In the genomic region with DNA sequence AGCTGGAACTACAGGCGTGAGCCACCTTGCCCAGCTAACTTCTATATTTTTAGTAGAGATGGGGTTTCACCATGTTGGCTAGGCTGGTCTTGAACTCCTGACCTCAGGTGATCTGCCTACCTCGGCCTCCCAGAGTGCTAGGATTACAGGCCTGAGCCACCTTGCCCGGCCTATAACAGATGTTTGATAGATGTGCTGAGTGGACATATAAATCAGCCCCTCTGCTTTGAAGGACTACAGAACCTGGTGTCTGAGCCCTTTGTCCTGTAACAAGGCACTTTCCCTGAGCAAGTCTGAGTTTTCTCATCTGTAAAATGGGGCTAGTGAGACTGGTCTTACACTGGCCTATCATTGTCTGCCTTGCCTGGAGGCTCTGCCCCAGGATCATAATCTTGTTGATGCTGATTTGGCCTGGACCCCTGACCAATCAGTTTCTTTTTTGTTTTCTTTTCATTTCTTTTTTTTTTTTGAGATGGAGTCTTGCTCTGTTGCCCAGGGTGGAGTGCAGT, we compare ENCODE assay signal across 23 cellular contexts. TPM values are rescaled to one million over a fixed set of nuclear protein-coding genes. Genes with fewer than 3 reads are reported as not detected.
DNase-seq lines count a peak whose midpoint lies in the region; ATAC-seq, FAIRE-seq and TF ChIP-seq lines count a peak whose summit lies in the region.
"Had no signal": no experiment of that assay in that cellular context is flagged by ENCODE, and none has a peak within 500 bp of the region (broad histone marks: within the 10 kb centered on the region; RNA-seq: fewer than 3 reads in every experiment).

No MANE protein-coding gene starts in this region.

- H3K4me2 ChIP-seq in A549: no peak overlapping the region
- no peak overlapping the region for H3K4me2 ChIP-seq in GM23248 (ENCODE audit: unreplicated experiment)
- 0 out of 4 replicates have a peak overlapping the region, but pooled peaks of 1 of the 2 experiments have one; percentile 4 for H3K4me2 ChIP-seq in H1 (ENCODE audit: insufficient read depth in 1 of 2, low read depth in 2 of 2, low read length in 2 of 2)

- H2BK120ac ChIP-seq in H1 (replicated peaks; ENCODE audit: low read depth, low read length): no peak overlapping the region

- H3K23ac ChIP-seq in H1 (ENCODE audit: insufficient read length): no peak overlapping the region

- no peak overlapping the region for H4K91ac ChIP-seq in H1 (replicated peaks; ENCODE audit: insufficient read length, low read length)

- H4K20me1 ChIP-seq in GM23248 (ENCODE audit: insufficient read depth): no peaks in the 10 kb centered on the region
- H4K20me1 ChIP-seq in H1 (replicated peaks in 1 of 2; ENCODE audit: control insufficient read depth in 1 of 2, insufficient read depth in 2 of 2, low read length in 2 of 2): no peaks in the 10 kb centered on the region

- no peak overlapping the region for H3K18ac ChIP-seq in H1 (ENCODE audit: extremely low read depth, low read length)

- 92% methylated on average over 3 of the region's 3 CpGs for WGBS in A549 (ENCODE audit: missing lambda C conversion rate)
- whole genome bisulfite sequencing in GM23248 (ENCODE audit: low coverage in 1 of 2, low lambda C conversion rate in 2 of 2, missing lambda C conversion rate in 2 of 2), 2 experiments: 74 to 81% methylated on average over 3 of the region's 3 CpGs
- WGBS in H1 (ENCODE audit: extremely low coverage in 1 of 2, insufficient coverage in 1 of 2, insufficient read length in 1 of 2, insufficient replicate concordance in 2 of 2, low coverage in 1 of 2, low lambda C conversion rate in 2 of 2, missing lambda C conversion rate in 1 of 2), 2 experiments: 89% methylated on average over 3 of the region's 3 CpGs; no CpG with 5 or more reads in 1 of the 2 experiments

- no peak overlapping the region for H4K8ac ChIP-seq in H1 (ENCODE audit: extremely low read depth, insufficient read depth, low read length)

- no peak overlapping the region for H2BK20ac ChIP-seq in H1 (ENCODE audit: low read length)

- no peak overlapping the region for H2AK5ac ChIP-seq in H1 (ENCODE audit: low read depth, low read length)

- CTCF ChIA-PET in A549 (lab: Yijun Ruan, JAX) (interaction anchor here (0.8 to 8.7 kb wide), 7 partner anchors 10 to 133 kb away, joined by 3 to 247 read pairs (median 5); a partner anchor contains a TSS), H1 (lab: Charles Lee; ENCODE audit: partially characterized antibody) (interaction anchor here (0.7 to 8.7 kb wide), 16 partner anchors 10 to 152 kb away, joined by 3 to 242 read pairs (median 4); a partner anchor contains a TSS), GM10248 (lab: Yijun Ruan, JAX) (interaction anchor here (0.6 to 8.7 kb wide), 9 partner anchors 10 to 41 kb away, joined by 3 to 126 read pairs (median 5); a partner anchor contains a TSS)

- in situ Hi-C loops in GM23248 (cut with MboI): no loop called here

- TF ChIP-seq EP300 in A549 (IDR thresholded peaks at IDR 0.05): no peak
- TF ChIP-seq EP300 in H1 (IDR thresholded peaks at IDR 0.05; ENCODE audit: borderline replicate concordance in 1 of 2, low read depth in 2 of 2, low read length in 2 of 2): no peak

- no peaks in the 10 kb centered on the region for H3K79me1 ChIP-seq in H1 (ENCODE audit: low read depth, low read length)

- H3K36me3 ChIP-seq in GM23248 (ENCODE audit: low read depth) (no peaks in the 10 kb centered on the region; the same call in 1 of the 2 replicates), H1 (ENCODE audit: control insufficient read depth in 2 of 4, insufficient read depth in 4 of 4, low read length in 3 of 4) (no peaks in the 10 kb centered on the region)
- H3K36me3 ChIP-seq: cardiac muscle cell had no signal

- TF ChIP-seq RAD21 in A549 (conservative IDR thresholded peaks at IDR 0.05 in 1 of 2, IDR thresholded peaks at IDR 0.05 in 1 of 2): no peak
- TF ChIP-seq RAD21 in H1 (IDR thresholded peaks at IDR 0.05 in 1 of 2, conservative IDR thresholded peaks at IDR 0.05 in 1 of 2; ENCODE audit: low read depth in 2 of 2, low read length in 2 of 2): no peak

- ATAC-seq in A549: no peak

- H3K9me3 ChIP-seq in A549 (no peaks in the 10 kb centered on the region), GM23248 (ENCODE audit: low read depth) (no peaks in the 10 kb centered on the region), H1 (ENCODE audit: insufficient read depth in 2 of 2, low read depth in 1 of 2, low read length in 1 of 2) (no peaks in the 10 kb centered on the region)
- H3K9me3 ChIP-seq: lower lobe of right lung, upper lobe of left lung had no signal

- DNase-seq in A549 (ENCODE audit: low read depth in 1 of 2, low spot score in 1 of 2): no peak
- DNase-seq in GM23248: no peak
- DNase-seq in H1 (ENCODE audit: low read depth in 1 of 2, low spot score in 2 of 2): no peak
- no peak for DNase-seq in C1 segment of cervical spinal cord (lab: John Stamatoyannopoulos, UW)
- no peak for DNase-seq in GM10248 (ENCODE audit: extremely low spot score)
- no peak for DNase-seq in coronary artery (ENCODE audit: low spot score)
- DNase-seq: activated CD4-positive, alpha-beta T cell treated with anti-CD3 and anti-CD28 coated beads for 1 hour; activated CD8-positive, alpha-beta memory T cell treated with anti-CD3 and anti-CD28 coated beads, Interleukin-2, amount 50 U/mL, for 4 hours; activated effector memory CD4-positive, alpha-beta T cell treated with Interleukin-2 at 50 U/mL for 16 hours; erythroblast; hippocampal formation; NCI-H1092 treated with DMSO at 0.1 percent for 48 hours; NCI-H2029; NCI-H226; SHP77 treated with DMSO at 0.1 percent for 48 hours; stimulated activated CD4-positive, alpha-beta T cell treated with anti-CD3 and anti-CD28 coated beads, Interleukin-12 subunit alpha, Interleukin-12 subunit beta, amount 100 ng/mL, for 4 hours; upper lobe of left lung had no signal

- no peak overlapping the region for H3K56ac ChIP-seq in H1 (replicated peaks; ENCODE audit: insufficient read length, low read depth, low read length)

- H3K4me1 ChIP-seq in A549: peaks cover 37% of the 10 kb centered on the region
- peaks cover 46% of the 10 kb centered on the region for H3K4me1 ChIP-seq in GM23248 (ENCODE audit: insufficient read depth)
- H3K4me1 ChIP-seq in H1 (replicated peaks in 1 of 4; ENCODE audit: control insufficient read depth in 3 of 4, insufficient read depth in 4 of 4, low read length in 3 of 4): peaks cover 5 to 12% (median 8%) of the 10 kb centered on the region in 4 experiments; a peak in 6 of 7 replicates

- TF ChIP-seq CTCF in A549 (IDR thresholded peaks at IDR 0.05): no peak
- TF ChIP-seq CTCF in H1 (IDR thresholded peaks at IDR 0.05; ENCODE audit: control extremely low read depth in 1 of 3, insufficient read depth in 1 of 3, low read depth in 1 of 3, low read length in 3 of 3): no peak
- no peak for TF ChIP-seq CTCF in GM10248 (IDR thresholded peaks at IDR 0.05; ENCODE audit: control extremely low read depth, extremely low read depth, low read depth, missing control alignments)
- TF ChIP-seq CTCF in coronary artery (IDR thresholded peaks at IDR 0.05): no peak

- H3K27ac ChIP-seq in A549 (no peak overlapping the region), GM23248 (peak overlapping the region; percentile 95), H1 (ENCODE audit: low read depth, low read length) (no peak overlapping the region), coronary artery (no peak overlapping the region)
- H3K27ac ChIP-seq: cardiac muscle cell had no signal

- H3K9ac ChIP-seq in GM23248 (peak overlapping the region; percentile 76; the same call in 1 of the 2 replicates), H1 (replicated peaks in 1 of 4; ENCODE audit: extremely low read depth in 1 of 4, low read depth in 3 of 4, low read length in 3 of 4) (no peak overlapping the region)

- H2AFZ ChIP-seq in GM23248 (no peak overlapping the region), H1 (ENCODE audit: low read length) (no peak overlapping the region)

- H2BK12ac ChIP-seq in H1 (ENCODE audit: low read depth, low read length): peak overlapping the region; percentile 92; the same call in 1 of the 2 replicates

- H3K23me2 ChIP-seq in H1 (ENCODE audit: low read depth, low read length): no peaks in the 10 kb centered on the region; the same call in 1 of the 2 replicates

- 0 out of 2 replicates have a peak overlapping the region, but pooled peaks have one; percentile 71 for H2BK5ac ChIP-seq in H1 (ENCODE audit: low read depth, low read length)

- H3K9me2 ChIP-seq in GM23248 (ENCODE audit: insufficient read depth): no peaks in the 10 kb centered on the region

- H3K4ac ChIP-seq in H1 (replicated peaks; ENCODE audit: insufficient read length, low read depth, low read length): no peak overlapping the region

- POLR2A ChIA-PET in A549 (lab: Yijun Ruan, JAX): interaction anchor here (0.7 to 0.9 kb wide), 2 partner anchors 17 to 18 kb away, joined by 3 to 4 read pairs; no protein-coding TSS in a partner anchor
- POLR2A ChIA-PET in H1 (lab: Charles Lee; ENCODE audit: partially characterized antibody): interaction anchor here (1.0 to 8.5 kb wide), 5 partner anchors 12 to 32 kb away, joined by 5 to 61 read pairs (median 19); a partner anchor contains a TSS
- POLR2A ChIA-PET in GM10248 (lab: Yijun Ruan, JAX): no interaction called here

- H3K4me3 ChIP-seq in A549 (no peak overlapping the region), GM23248 (no peak overlapping the region), H1 (ENCODE audit: extremely low read depth in 1 of 4, insufficient read depth in 2 of 4, low read depth in 3 of 4, low read length in 4 of 4) (no peak overlapping the region), coronary artery (no peak overlapping the region)
- H3K4me3 ChIP-seq: cardiac muscle cell, lower lobe of right lung had no signal

- no peak overlapping the region for H4K5ac ChIP-seq in H1 (ENCODE audit: insufficient read length, low read depth, low read length)

- peaks cover 20% of the 10 kb centered on the region for H3K79me2 ChIP-seq in GM23248 (ENCODE audit: insufficient read depth)
- no peaks in the 10 kb centered on the region for H3K79me2 ChIP-seq in H1 (ENCODE audit: control insufficient read depth in 1 of 2, insufficient read depth in 2 of 2, low read length in 2 of 2)

- H3K27me3 ChIP-seq in GM23248 (replicated peaks; ENCODE audit: insufficient read depth): no peaks in the 10 kb centered on the region
- peaks cover 0 to 7% (median 5%) of the 10 kb centered on the region in 4 experiments; a peak in 2 of 7 replicates for H3K27me3 ChIP-seq in H1 (replicated peaks in 1 of 4; ENCODE audit: control insufficient read depth in 3 of 4, extremely low read depth in 1 of 4, insufficient read depth in 3 of 4, low read length in 3 of 4)
- H3K27me3 ChIP-seq: cardiac muscle cell, upper lobe of left lung had no signal

- FAIRE-seq in A549 (lab: Jason Lieb, UNC): no peak
- no peak for FAIRE-seq in H1 (lab: Jason Lieb, UNC)
- FAIRE-seq: frontal cortex, H54, islet of Langerhans had no signal

- peak overlapping the region; percentile 81; the same call in 1 of the 2 replicates for H2BK15ac ChIP-seq in H1 (ENCODE audit: low read length)

- H3K14ac ChIP-seq in H1 (ENCODE audit: insufficient read length): no peak overlapping the region

- TF ChIP-seq POLR2A in A549 (IDR thresholded peaks at IDR 0.05; ENCODE audit: low read length) (no peak), H1 (IDR thresholded peaks at IDR 0.05; ENCODE audit: control extremely low read depth in 1 of 2, low read depth in 2 of 2, low read length in 2 of 2) (no peak)

- H3F3A ChIP-seq in GM23248 (ENCODE audit: insufficient read depth): peaks cover 41% of the 10 kb centered on the region

RNA-seq across cellular contexts. Expression of a gene that starts 7.0 kb away (rescaled TPM):
- polyA plus RNA-seq in A549 (2011; rRNA removed): 2.0 and 2.3 TPM in 2 replicates
- 5.5 and 9.0 TPM in 2 replicates for polyA plus RNA-seq in A549 (2012; cell fraction: cytosol; rRNA removed)
- 24.4 and 34.7 TPM in 2 replicates for polyA plus RNA-seq in A549 (2012; cell fraction: nucleus; rRNA removed)
- polyA plus RNA-seq in A549 (2017; fragmentation: RNase III; extraction: RNeasy Plus Mini Kit Qiagen cat#74134 plus additional on column Dnase treatment): 9.3 to 10.6 TPM (median 9.7 TPM) in 3 replicates
- 1.6 and 2.3 TPM in 2 replicates for polyA minus RNA-seq in A549 (2011; rRNA and poly(A)+ RNA removed)
- total RNA-seq in GM23248 (2014; rRNA removed; shearing (Covaris generic)): 37.7 and 44.0 TPM in 2 replicates
- 16.8 and 19.1 TPM in 2 replicates for polyA plus RNA-seq in GM23248 (2016; fragmentation: Nextera tagmentation; extraction: Ambion mirVana)
- total RNA-seq in H1 (2021; fragmentation: NEBNext Ultra II Directional; extraction: Animal tissue kit (Norgen Biotek cat#: 25700)): 5.4 and 6.6 TPM in 2 replicates
- polyA plus RNA-seq in H1 (2011; rRNA removed): 2.5 and 3.8 TPM in 2 replicates
- 2.3 TPM for polyA plus RNA-seq in H1 (2011; cell fraction: cytosol; rRNA removed)
- polyA plus RNA-seq in H1 (2011; cell fraction: nucleus; rRNA removed): 10.6 TPM
- polyA plus RNA-seq in H1 (2012, experiment 1 of 2): 2.5 to 4.3 TPM (median 3.7 TPM) in 4 replicates
- polyA plus RNA-seq in H1 (2012, experiment 2 of 2): 2.9 TPM
- polyA plus RNA-seq in H1 (2013, experiment 1 of 2): 4.4 TPM
- polyA plus RNA-seq in H1 (2013, experiment 2 of 2): 4.3 TPM
- 0.66 and 0.98 TPM in 2 replicates for polyA minus RNA-seq in H1 (2011; rRNA and poly(A)+ RNA removed)
- 6.0 TPM for polyA minus RNA-seq in H1 (2011; cell fraction: cytosol; rRNA and poly(A)+ RNA removed)
- polyA minus RNA-seq in H1 (2011; cell fraction: nucleus; rRNA and poly(A)+ RNA removed): 2.7 TPM

RNA-seq across cellular contexts. Expression of a gene that starts 12.4 kb away (rescaled TPM):
- polyA plus RNA-seq in A549 (2011; rRNA removed) (0.03 TPM in 1 of 2 replicates, not detected in the other), A549 (2017; fragmentation: RNase III; extraction: RNeasy Plus Mini Kit Qiagen cat#74134 plus additional on column Dnase treatment) (not detected in 3 replicates), GM23248 (2016; fragmentation: Nextera tagmentation; extraction: Ambion mirVana) (616 and 629 TPM in 2 replicates), H1 (2011; rRNA removed) (2.7 and 4.6 TPM in 2 replicates)
- 0.03 TPM in 1 of 2 replicates, not detected in the other for polyA plus RNA-seq in A549 (2012; cell fraction: cytosol; rRNA removed)
- not detected in 2 replicates for polyA plus RNA-seq in A549 (2012; cell fraction: nucleus; rRNA removed)
- 0.15 TPM in 1 of 2 replicates, not detected in the other for polyA minus RNA-seq in A549 (2011; rRNA and poly(A)+ RNA removed)
- 212 and 230 TPM in 2 replicates for total RNA-seq in GM23248 (2014; rRNA removed; shearing (Covaris generic))
- 3.7 and 3.9 TPM in 2 replicates for total RNA-seq in H1 (2021; fragmentation: NEBNext Ultra II Directional; extraction: Animal tissue kit (Norgen Biotek cat#: 25700))
- 0.84 TPM for polyA plus RNA-seq in H1 (2011; cell fraction: cytosol; rRNA removed)
- 3.0 TPM for polyA plus RNA-seq in H1 (2011; cell fraction: nucleus; rRNA removed)
- 1.9 to 3.4 TPM (median 2.7 TPM) in 4 replicates for polyA plus RNA-seq in H1 (2012, experiment 1 of 2)
- 2.8 TPM for polyA plus RNA-seq in H1 (2012, experiment 2 of 2)
- polyA plus RNA-seq in H1 (2013, experiment 1 of 2): 11.9 TPM
- polyA plus RNA-seq in H1 (2013, experiment 2 of 2): 11.8 TPM
- polyA minus RNA-seq in H1 (2011; rRNA and poly(A)+ RNA removed): 0.61 and 0.95 TPM in 2 replicates
- polyA minus RNA-seq in H1 (2011; cell fraction: cytosol; rRNA and poly(A)+ RNA removed): 1.5 TPM
- 1.5 TPM for polyA minus RNA-seq in H1 (2011; cell fraction: nucleus; rRNA and poly(A)+ RNA removed)
- total RNA-seq: renal cortical epithelial cell had no signal

RNA-seq across cellular contexts. Expression of a gene that starts 15.7 kb away (rescaled TPM):
- polyA plus RNA-seq in A549 (2011; rRNA removed) (47.4 and 56.2 TPM in 2 replicates), A549 (2017; fragmentation: RNase III; extraction: RNeasy Plus Mini Kit Qiagen cat#74134 plus additional on column Dnase treatment) (87.5 to 90.8 TPM (median 89.9 TPM) in 3 replicates), GM23248 (2016; fragmentation: Nextera tagmentation; extraction: Ambion mirVana) (45.9 and 46.2 TPM in 2 replicates), H1 (2011; rRNA removed) (39.2 and 46.5 TPM in 2 replicates)
- polyA plus RNA-seq in A549 (2012; cell fraction: cytosol; rRNA removed): 74.5 and 78.7 TPM in 2 replicates
- polyA plus RNA-seq in A549 (2012; cell fraction: nucleus; rRNA removed): 87.4 and 91.7 TPM in 2 replicates
- 18.0 and 21.5 TPM in 2 replicates for polyA minus RNA-seq in A549 (2011; rRNA and poly(A)+ RNA removed)
- 48.7 and 65.9 TPM in 2 replicates for total RNA-seq in GM23248 (2014; rRNA removed; shearing (Covaris generic))
- total RNA-seq in H1 (2021; fragmentation: NEBNext Ultra II Directional; extraction: Animal tissue kit (Norgen Biotek cat#: 25700)): 44.8 and 46.1 TPM in 2 replicates
- 51.8 TPM for polyA plus RNA-seq in H1 (2011; cell fraction: cytosol; rRNA removed)
- polyA plus RNA-seq in H1 (2011; cell fraction: nucleus; rRNA removed): 43.6 TPM
- polyA plus RNA-seq in H1 (2012, experiment 1 of 2): 28.2 to 53.4 TPM (median 50.2 TPM) in 4 replicates
- polyA plus RNA-seq in H1 (2012, experiment 2 of 2): 55.2 TPM
- polyA plus RNA-seq in H1 (2013, experiment 1 of 2): 30.3 TPM
- 31.5 TPM for polyA plus RNA-seq in H1 (2013, experiment 2 of 2)
- polyA minus RNA-seq in H1 (2011; rRNA and poly(A)+ RNA removed): 10.5 and 13.1 TPM in 2 replicates
- 12.4 TPM for polyA minus RNA-seq in H1 (2011; cell fraction: cytosol; rRNA and poly(A)+ RNA removed)
- 9.7 TPM for polyA minus RNA-seq in H1 (2011; cell fraction: nucleus; rRNA and poly(A)+ RNA removed)

RNA-seq across cellular contexts. Expression of a gene that starts 18.2 kb away (rescaled TPM):
- polyA plus RNA-seq in A549 (2011; rRNA removed): 11.0 and 12.2 TPM in 2 replicates
- 7.8 and 11.8 TPM in 2 replicates for polyA plus RNA-seq in A549 (2012; cell fraction: cytosol; rRNA removed)
- polyA plus RNA-seq in A549 (2012; cell fraction: nucleus; rRNA removed): 19.0 and 23.5 TPM in 2 replicates
- polyA plus RNA-seq in A549 (2017; fragmentation: RNase III; extraction: RNeasy Plus Mini Kit Qiagen cat#74134 plus additional on column Dnase treatment): 15.3 to 18.7 TPM (median 18.0 TPM) in 3 replicates
- polyA minus RNA-seq in A549 (2011; rRNA and poly(A)+ RNA removed): 3.4 and 3.7 TPM in 2 replicates
- total RNA-seq in GM23248 (2014; rRNA removed; shearing (Covaris generic)): 32.0 and 45.3 TPM in 2 replicates
- 23.9 and 26.0 TPM in 2 replicates for polyA plus RNA-seq in GM23248 (2016; fragmentation: Nextera tagmentation; extraction: Ambion mirVana)
- 27.1 and 27.8 TPM in 2 replicates for total RNA-seq in H1 (2021; fragmentation: NEBNext Ultra II Directional; extraction: Animal tissue kit (Norgen Biotek cat#: 25700))
- polyA plus RNA-seq in H1 (2011; rRNA removed): 22.2 and 32.8 TPM in 2 replicates
- 21.6 TPM for polyA plus RNA-seq in H1 (2011; cell fraction: cytosol; rRNA removed)
- 23.0 TPM for polyA plus RNA-seq in H1 (2011; cell fraction: nucleus; rRNA removed)
- 26.1 to 32.8 TPM (median 30.5 TPM) in 4 replicates for polyA plus RNA-seq in H1 (2012, experiment 1 of 2)
- polyA plus RNA-seq in H1 (2012, experiment 2 of 2): 43.2 TPM
- polyA plus RNA-seq in H1 (2013, experiment 1 of 2): 36.2 TPM
- 34.2 TPM for polyA plus RNA-seq in H1 (2013, experiment 2 of 2)
- 6.5 and 9.5 TPM in 2 replicates for polyA minus RNA-seq in H1 (2011; rRNA and poly(A)+ RNA removed)
- polyA minus RNA-seq in H1 (2011; cell fraction: cytosol; rRNA and poly(A)+ RNA removed): 15.2 TPM
- 8.3 TPM for polyA minus RNA-seq in H1 (2011; cell fraction: nucleus; rRNA and poly(A)+ RNA removed)

RNA-seq across cellular contexts. Expression of a gene that starts 37.5 kb away (rescaled TPM):
- polyA plus RNA-seq in A549 (2011; rRNA removed): 0.44 and 0.62 TPM in 2 replicates
- polyA plus RNA-seq in A549 (2012; cell fraction: cytosol; rRNA removed): 0.91 and 1.8 TPM in 2 replicates
- 1.8 and 2.3 TPM in 2 replicates for polyA plus RNA-seq in A549 (2012; cell fraction: nucleus; rRNA removed)
- polyA plus RNA-seq in A549 (2017; fragmentation: RNase III; extraction: RNeasy Plus Mini Kit Qiagen cat#74134 plus additional on column Dnase treatment): 1.3 to 1.8 TPM (median 1.6 TPM) in 3 replicates
- polyA minus RNA-seq in A549 (2011; rRNA and poly(A)+ RNA removed): 0.79 and 0.92 TPM in 2 replicates
- 0.54 TPM in 1 of 2 replicates, not detected in the other for total RNA-seq in GM23248 (2014; rRNA removed; shearing (Covaris generic))
- 0.19 and 0.33 TPM in 2 replicates for polyA plus RNA-seq in GM23248 (2016; fragmentation: Nextera tagmentation; extraction: Ambion mirVana)
- total RNA-seq in H1 (2021; fragmentation: NEBNext Ultra II Directional; extraction: Animal tissue kit (Norgen Biotek cat#: 25700)): 2.4 and 3.2 TPM in 2 replicates
- 3.2 and 4.5 TPM in 2 replicates for polyA plus RNA-seq in H1 (2011; rRNA removed)
- polyA plus RNA-seq in H1 (2011; cell fraction: cytosol; rRNA removed): 2.2 TPM
- polyA plus RNA-seq in H1 (2011; cell fraction: nucleus; rRNA removed): 2.4 TPM
- 0.87 to 2.5 TPM (median 2.1 TPM) in 4 replicates for polyA plus RNA-seq in H1 (2012, experiment 1 of 2)
- polyA plus RNA-seq in H1 (2012, experiment 2 of 2): 2.3 TPM
- polyA plus RNA-seq in H1 (2013, experiment 1 of 2): 3.7 TPM
- 4.0 TPM for polyA plus RNA-seq in H1 (2013, experiment 2 of 2)
- polyA minus RNA-seq in H1 (2011; rRNA and poly(A)+ RNA removed): 0.56 and 1.3 TPM in 2 replicates
- 1.8 TPM for polyA minus RNA-seq in H1 (2011; cell fraction: cytosol; rRNA and poly(A)+ RNA removed)
- polyA minus RNA-seq in H1 (2011; cell fraction: nucleus; rRNA and poly(A)+ RNA removed): 2.8 TPM
- total RNA-seq: lower lobe of right lung had no signal

Comparison
In these comparisons a context has a peak if more than half of its experiments do, and no peak if none do; other contexts are left out.
1. RNA of a gene that starts 12.4 kb away (polyA plus RNA-seq): 616 to 629 TPM in GM23248; 0.84 to 11.9 TPM in H1 and 0.03 TPM in A549; every median in the first group is over 10 times any median in the second.